In genomic region chr10:93438796-93439253, GRCh38 we compare ENCODE assay signal across 9 cellular contexts. TPM values are rescaled to one million over a fixed set of nuclear protein-coding genes. Genes with fewer than 3 reads are reported as not detected.
A peak's percentile ranks its signal among the peaks of the same experiment; 100 is the strongest.
DNase-seq lines count a peak whose midpoint lies in the region; ATAC-seq and TF ChIP-seq lines count a peak whose summit lies in the region.
"Had no signal": no experiment of that assay in that cellular context is flagged by ENCODE, and none has a peak within 500 bp of the region (broad histone marks: within the 10 kb centered on the region; RNA-seq: fewer than 3 reads in every experiment).

No MANE protein-coding gene starts in this region.

- peak overlapping the region; percentile 99 for H3K27ac ChIP-seq in RWPE2 (ENCODE audit: poor library complexity, severe bottlenecking)
- H3K27ac ChIP-seq in right cardiac atrium (ENCODE audit: low read length): peak overlapping the region; percentile 100

- H3K36me3 ChIP-seq in ES-I3 (ENCODE audit: insufficient read depth, low read length) (no peaks in the 10 kb centered on the region), RWPE2 (ENCODE audit: low read depth) (peaks cover 57% of the 10 kb centered on the region)

- peaks cover 61% of the 10 kb centered on the region for H3K4me1 Mint-ChIP-seq in progenitor cell of endocrine pancreas (ENCODE audit: low read depth)

- ATAC-seq in RWPE2 (ENCODE audit: low read depth) (peak; percentile 43), right cardiac atrium (no peak), GM18505 (IDR thresholded peaks at IDR 0.05; ENCODE audit: unreplicated experiment) (no peak)

- intact Hi-C loops in right cardiac atrium (cut with DNase I): loop anchor here in 1 of 4 donors (5.0 kb wide), 1 partner anchor 38 kb away; no protein-coding TSS in a partner anchor

- H3K4me1 ChIP-seq in ES-I3 (ENCODE audit: insufficient read depth, low read length) (peaks cover 36% of the 10 kb centered on the region), RWPE2 (ENCODE audit: insufficient read depth, poor library complexity, severe bottlenecking) (peaks cover 78% of the 10 kb centered on the region), right cardiac atrium (ENCODE audit: control insufficient read depth, insufficient read depth, low read length) (peaks cover 17% of the 10 kb centered on the region)

- TF ChIP-seq POLR2A in GM18505 (IDR thresholded peaks at IDR 0.05; ENCODE audit: borderline replicate concordance, extremely low read depth, insufficient read depth, insufficient read length): no peak

- H3K27me3 ChIP-seq in RWPE2 (ENCODE audit: insufficient read depth, poor library complexity, severe bottlenecking): no peaks in the 10 kb centered on the region
- H3K27me3 ChIP-seq in right cardiac atrium (ENCODE audit: control insufficient read depth, insufficient read depth): no peaks in the 10 kb centered on the region

- H3K9me3 Mint-ChIP-seq in progenitor cell of endocrine pancreas (ENCODE audit: low read depth): no peaks in the 10 kb centered on the region

- no peaks in the 10 kb centered on the region for H3K27me3 Mint-ChIP-seq in progenitor cell of endocrine pancreas

- peak overlapping the region; percentile 72 for H3K4me3 Mint-ChIP-seq in progenitor cell of endocrine pancreas (ENCODE audit: low read depth)

- H3K4me3 ChIP-seq in RWPE2 (ENCODE audit: severe bottlenecking) (no peak overlapping the region), right cardiac atrium (ENCODE audit: low read length) (no peak overlapping the region)

- peaks cover 3% of the 10 kb centered on the region for H3K36me3 Mint-ChIP-seq in progenitor cell of endocrine pancreas (ENCODE audit: insufficient read depth)

- H3K9ac ChIP-seq in ES-I3 (ENCODE audit: low read depth, low read length): peak overlapping the region; percentile 61

- peak; percentile 82 for DNase-seq in RWPE2 (ENCODE audit: low spot score)
- DNase-seq in right cardiac atrium: peak in 1 of 3 donors; percentile 65
- peak; percentile 21 for DNase-seq in progenitor cell of endocrine pancreas (ENCODE audit: low spot score, unreplicated experiment)
- DNase-seq in activated CD4-positive, alpha-beta T cell treated with anti-CD3 and anti-CD28 coated beads, Interleukin-2, amount 50 U/mL, for 48 hours: no peak
- no peak for DNase-seq in occipital lobe (lab: John Stamatoyannopoulos, UW)
- no peak for DNase-seq in anterior cingulate cortex (lab: John Stamatoyannopoulos, UW)
- DNase-seq: NCI-H1417 treated with DMSO at 0.1 percent for 48 hours had no signal

- H3K27ac Mint-ChIP-seq in progenitor cell of endocrine pancreas: peak overlapping the region; percentile 97

- 48% methylated on average over 10 of the region's 10 CpGs for WGBS in right cardiac atrium

- TF ChIP-seq CTCF in RWPE2 (IDR thresholded peaks at IDR 0.05; ENCODE audit: poor library complexity, severe bottlenecking) (no peak), progenitor cell of endocrine pancreas (IDR thresholded peaks at IDR 0.05; ENCODE audit: unreplicated experiment) (no peak)

- no peaks in the 10 kb centered on the region for H3K9me3 ChIP-seq in ES-I3 (ENCODE audit: control insufficient read depth, insufficient read depth, low read length)
- no peaks in the 10 kb centered on the region for H3K9me3 ChIP-seq in RWPE2 (ENCODE audit: severe bottlenecking)
- no peaks in the 10 kb centered on the region for H3K9me3 ChIP-seq in right cardiac atrium (ENCODE audit: control insufficient read depth, low read length)

RNA-seq across cellular contexts. Expression of gene MYOF, which starts 43.3 kb away (rescaled TPM):
- 10 to 100 TPM; 13.6 to 25.0 (median 16.2) TPM for total RNA-seq in right cardiac atrium
- 5.5 TPM for polyA plus RNA-seq in right cardiac atrium
- total RNA-seq in progenitor cell of endocrine pancreas: 25.5 and 35.2 TPM in 2 replicates
- 3.6 TPM for total RNA-seq in occipital lobe

RNA-seq across cellular contexts. Expression of gene CEP55, which starts 57.6 kb away (rescaled TPM):
- 1 to 10 TPM in 2 of 4 donors, under 1 TPM in 2; 0.19 to 1.6 (median 0.76) TPM for total RNA-seq in right cardiac atrium
- polyA plus RNA-seq in right cardiac atrium: 0.11 TPM
- 9.1 and 10.5 TPM in 2 replicates for total RNA-seq in progenitor cell of endocrine pancreas
- total RNA-seq in occipital lobe: 1.9 TPM

Comparison
In these comparisons a context has a peak if more than half of its experiments do, and no peak if none do; other contexts are left out.
1. DNase-seq: peak in RWPE2 (single experiment) and progenitor cell of endocrine pancreas (single experiment); none in activated CD4-positive, alpha-beta T cell treated with anti-CD3 and anti-CD28 coated beads, Interleukin-2, amount 50 U/mL, for 48 hours (0 of 2), occipital lobe (single experiment) and anterior cingulate cortex (0 of 58).